2 cellular contexts compared by ENCODE assay signal in genomic region chr1:84621553-84621952, GRCh38.
"Had no signal": no experiment of that assay in that cellular context is flagged by ENCODE, and none has a peak within 500 bp of the region (broad histone marks: within the 10 kb centered on the region; RNA-seq: fewer than 3 reads in every experiment).

No MANE protein-coding gene starts in this region.

- H3K36me3 ChIP-seq: upper lobe of right lung had no signal

- H3K9me3 ChIP-seq: upper lobe of right lung had no signal

- DNase-seq: activated naive CD4-positive, alpha-beta T cell treated with anti-CD3 and anti-CD28 coated beads for 36 hours had no signal

- H3K27me3 ChIP-seq: upper lobe of right lung had no signal
